ENCODE assay signal across 8 cellular contexts in the genomic region with DNA sequence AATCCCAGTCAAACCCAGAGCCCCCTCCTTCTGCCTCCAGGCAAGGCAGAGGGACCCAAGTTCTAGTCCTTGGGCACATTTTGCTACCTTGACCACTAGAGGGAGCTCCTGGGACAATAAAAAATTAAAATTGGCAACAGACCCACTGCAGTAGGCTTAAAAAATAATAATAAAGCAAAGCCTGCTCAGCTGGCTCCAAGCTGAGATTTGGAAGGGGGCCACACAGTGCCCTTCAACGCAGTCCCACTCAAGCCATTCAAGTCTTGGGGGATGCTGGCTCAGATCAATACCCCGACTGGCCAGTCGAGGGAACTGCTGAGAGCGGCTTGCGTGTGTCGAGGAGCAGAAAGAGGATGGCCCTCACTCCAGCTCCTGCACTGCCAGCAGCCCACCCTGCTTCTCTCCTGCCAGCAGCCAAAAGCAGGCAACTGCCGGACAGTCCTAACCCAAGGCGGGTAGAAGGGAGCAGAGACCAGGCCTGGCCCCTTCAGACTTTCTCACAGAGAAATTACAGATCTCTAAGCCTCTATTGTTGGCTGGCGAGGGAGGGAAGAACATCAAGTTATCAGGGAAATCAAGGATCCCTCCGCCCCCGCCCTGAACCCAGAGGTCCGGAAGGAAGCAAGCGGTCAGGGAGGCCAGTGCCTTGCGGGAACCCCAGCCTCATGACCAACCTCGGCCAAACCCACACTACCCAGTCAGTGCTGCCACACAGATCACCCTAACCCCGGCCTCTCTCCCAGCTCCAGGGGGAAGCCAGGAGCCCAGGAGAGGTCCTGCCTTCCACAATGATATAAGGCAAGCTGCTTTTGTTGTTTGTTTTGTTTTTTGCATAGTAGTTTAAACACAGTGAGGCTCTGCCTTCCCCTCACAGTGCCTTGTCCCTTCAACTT. TPM values are rescaled to one million over a fixed set of nuclear protein-coding genes. Genes with fewer than 3 reads are reported as not detected.
DNase-seq lines count a peak whose midpoint lies in the region; ATAC-seq, FAIRE-seq and TF ChIP-seq lines count a peak whose summit lies in the region.

No MANE protein-coding gene starts in this region.

- CTCF ChIA-PET in endothelial cell of umbilical vein (lab: Charles Lee) = interaction anchor here (0.7 to 4.4 kb wide), 55 partner anchors 8 to 755 kb away, joined by 3 to 84 read pairs (median 5); a partner anchor contains a TSS

- no peaks in the 10 kb centered on the region for H3K79me2 ChIP-seq in endothelial cell of umbilical vein (ENCODE audit: control insufficient read depth, insufficient read depth, low read length)

- no peak overlapping the region for H2AFZ ChIP-seq in endothelial cell of umbilical vein (ENCODE audit: low read depth, low read length)

- no peaks in the 10 kb centered on the region for H3K27me3 Mint-ChIP-seq in stimulated activated naive CD8-positive, alpha-beta T cell treated with anti-CD3 and anti-CD28 coated beads, Interleukin-15, amount 100 ng/mL, for 72 hours

- no peaks in the 10 kb centered on the region for H3K27me3 ChIP-seq in endothelial cell of umbilical vein (ENCODE audit: control insufficient read depth in 2 of 2, insufficient read depth in 2 of 2, low read length in 2 of 2)
- no peaks in the 10 kb centered on the region for H3K27me3 ChIP-seq in muscle layer of colon (ENCODE audit: control insufficient read depth in 1 of 2, insufficient read depth in 2 of 2, low read length in 2 of 2)

- H3K9me1 ChIP-seq in endothelial cell of umbilical vein (replicated peaks; ENCODE audit: control insufficient read depth, extremely low read depth, insufficient read depth, low read length) = no peaks in the 10 kb centered on the region

- H3K4me1 ChIP-seq in endothelial cell of umbilical vein (ENCODE audit: control insufficient read depth, extremely low read depth, insufficient read depth, low read length) (peaks cover 26% of the 10 kb centered on the region), muscle layer of colon (ENCODE audit: insufficient read depth, low read length) (peaks cover 26% of the 10 kb centered on the region)

- H3K4me3 Mint-ChIP-seq in stimulated activated naive CD8-positive, alpha-beta T cell treated with anti-CD3 and anti-CD28 coated beads, Interleukin-15, amount 100 ng/mL, for 72 hours = no peak overlapping the region

- peaks cover 0 to 17% of the 10 kb centered on the region in 2 donors for H3K9me3 Mint-ChIP-seq in stimulated activated naive CD8-positive, alpha-beta T cell treated with anti-CD3 and anti-CD28 coated beads, Interleukin-15, amount 100 ng/mL, for 72 hours

- H3K4me3 ChIP-seq in endothelial cell of umbilical vein (replicated peaks in 1 of 3; ENCODE audit: insufficient read depth in 1 of 3, low read depth in 1 of 3, low read length in 3 of 3) (no peak overlapping the region), muscle layer of colon (ENCODE audit: low read depth in 1 of 2, low read length in 2 of 2) (peak overlapping the region in 1 of 2 donors; percentile 32)

- intact Hi-C loops in endothelial cell of umbilical vein (cut with micrococcal nuclease) = loop anchor here (1.0 to 10.0 kb wide), 8 partner anchors 19 to 335 kb away; a partner anchor contains a TSS

- H3K9me3 ChIP-seq in endothelial cell of umbilical vein (replicated peaks; ENCODE audit: control insufficient read depth, insufficient read depth, low read length) (no peaks in the 10 kb centered on the region), muscle layer of colon (ENCODE audit: low read length) (no peaks in the 10 kb centered on the region)

- no peak for TF ChIP-seq POLR2A in endothelial cell of umbilical vein (IDR thresholded peaks at IDR 0.05; ENCODE audit: low read depth, low read length)

- H3K27ac ChIP-seq in endothelial cell of umbilical vein (ENCODE audit: insufficient read depth, low read depth, low read length) (peak overlapping the region; percentile 50), muscle layer of colon (ENCODE audit: low read depth, low read length) (peak overlapping the region; percentile 51)

- peak; percentile 90 for FAIRE-seq in GM19239 (lab: Jason Lieb, UNC)
- FAIRE-seq in endothelial cell of umbilical vein (lab: Jason Lieb, UNC) = peak; percentile 81

- H3K4me1 Mint-ChIP-seq in stimulated activated naive CD8-positive, alpha-beta T cell treated with anti-CD3 and anti-CD28 coated beads, Interleukin-15, amount 100 ng/mL, for 72 hours = peaks cover 45% of the 10 kb centered on the region

- ATAC-seq in stimulated activated naive CD8-positive, alpha-beta T cell treated with anti-CD3 and anti-CD28 coated beads, Interleukin-15, amount 100 ng/mL, for 72 hours = no peak
- no peak for ATAC-seq in HG03521 (IDR thresholded peaks at IDR 0.05; ENCODE audit: unreplicated experiment)

- H3K36me3 ChIP-seq in endothelial cell of umbilical vein (ENCODE audit: control insufficient read depth in 2 of 2, extremely low read depth in 1 of 2, insufficient read depth in 2 of 2, low read length in 2 of 2) (peaks cover 8 to 15% of the 10 kb centered on the region in 2 experiments), muscle layer of colon (ENCODE audit: insufficient read depth, low read length) (peaks cover 50% of the 10 kb centered on the region)

- peak overlapping the region in 1 of 2 donors; percentile 80 for H3K27ac Mint-ChIP-seq in stimulated activated naive CD8-positive, alpha-beta T cell treated with anti-CD3 and anti-CD28 coated beads, Interleukin-15, amount 100 ng/mL, for 72 hours

- POLR2A ChIA-PET in endothelial cell of umbilical vein (lab: Charles Lee) = interaction anchor here (0.6 to 1.9 kb wide), 3 partner anchors 47 to 259 kb away, joined by 3 to 7 read pairs (median 7); no protein-coding TSS in a partner anchor

- BruUV-seq in endothelial cell of umbilical vein (replicated peaks; lab: Mats Ljungman, UMichigan) = no TSS peak

- dilution Hi-C loops in endothelial cell of umbilical vein (cut with MboI; ENCODE audit: extremely low pct_ligation_motif_present, low sequenced_read_pairs) = no loop called here

- H3K9ac ChIP-seq in endothelial cell of umbilical vein (replicated peaks; ENCODE audit: extremely low read depth, insufficient read depth, low read length) (no peak overlapping the region), muscle layer of colon (ENCODE audit: low read length) (peak overlapping the region; percentile 38)

- peak; percentile 68 for DNase-seq in AG08396 (ENCODE audit: low spot score)
- DNase-seq in GM19239 (ENCODE audit: insufficient read length, low spot score) = peak; percentile 41
- DNase-seq in NOMO-1 treated with DMSO at 0.1 percent for 48 hours (lab: John Stamatoyannopoulos, UW; ENCODE audit: unreplicated experiment) = peak; percentile 50
- peak; percentile 61 for DNase-seq in activated CD8-positive, alpha-beta memory T cell treated with anti-CD3 and anti-CD28 coated beads, Interleukin-2, amount 50 U/mL, for 4 hours
- DNase-seq in endothelial cell of umbilical vein (ENCODE audit: low read depth, low spot score) = peak; percentile 79
- peak; percentile 57 to 63 for DNase-seq in stimulated activated naive CD8-positive, alpha-beta T cell treated with anti-CD3 and anti-CD28 coated beads, Interleukin-15, amount 100 ng/mL, for 72 hours

- H4K20me1 ChIP-seq in endothelial cell of umbilical vein (replicated peaks; ENCODE audit: control insufficient read depth, extremely low read depth, insufficient read depth, low read length) = no peaks in the 10 kb centered on the region

- peak; percentile 69 to 81 for TF ChIP-seq CTCF in endothelial cell of umbilical vein (IDR thresholded peaks at IDR 0.05; ENCODE audit: extremely low read depth in 1 of 2, insufficient read depth in 1 of 2, low read depth in 1 of 2, low read length in 2 of 2)

- H3K4me2 ChIP-seq in endothelial cell of umbilical vein (ENCODE audit: insufficient read depth, low read length) = peak overlapping the region; percentile 8

TF ChIP-seq in endothelial cell of umbilical vein, 7 proteins besides CTCF, POLR2A, EP300 and RAD21 (continues in another document):
- TF ChIP-seq POLR2AphosphoS5 (IDR thresholded peaks at IDR 0.05; ENCODE audit: insufficient read depth, low read depth, low read length) = no peak
- no peak for TF ChIP-seq FOS (IDR thresholded peaks at IDR 0.05; ENCODE audit: borderline replicate concordance, insufficient read depth, low read length)
- TF ChIP-seq, protein P1, sequence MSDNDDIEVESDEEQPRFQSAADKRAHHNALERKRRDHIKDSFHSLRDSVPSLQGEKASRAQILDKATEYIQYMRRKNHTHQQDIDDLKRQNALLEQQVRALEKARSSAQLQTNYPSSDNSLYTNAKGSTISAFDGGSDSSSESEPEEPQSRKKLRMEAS (IDR thresholded peaks at IDR 0.05; ENCODE audit: insufficient read depth, insufficient read length) = no peak
- TF ChIP-seq EZH2 (IDR thresholded peaks at IDR 0.05; ENCODE audit: borderline replicate concordance, low read depth, low read length, severe bottlenecking) = no peak

RNA-seq across cellular contexts. Expression of a gene that starts 4.9 kb away (rescaled TPM):
- total RNA-seq in endothelial cell of umbilical vein = 17.4 and 18.6 TPM in 2 replicates
- 18.5 and 19.7 TPM in 2 replicates for polyA plus RNA-seq in endothelial cell of umbilical vein
- 14.8 and 15.4 TPM in 2 replicates for polyA plus RNA-seq in endothelial cell of umbilical vein (2011; cell fraction: cytosol; rRNA removed)
- 25.8 and 26.6 TPM in 2 replicates for polyA plus RNA-seq in endothelial cell of umbilical vein (2011; cell fraction: nucleus; rRNA removed)
- 8.9 and 11.3 TPM in 2 replicates for polyA plus RNA-seq in endothelial cell of umbilical vein (2012)
- polyA minus RNA-seq in endothelial cell of umbilical vein = 10.3 and 20.1 TPM in 2 replicates
- 10.5 TPM for polyA minus RNA-seq in endothelial cell of umbilical vein (2011; cell fraction: cytosol; rRNA and poly(A)+ RNA removed)
- polyA minus RNA-seq in endothelial cell of umbilical vein (2011; cell fraction: nucleus; rRNA and poly(A)+ RNA removed) = 8.3 and 28.2 TPM in 2 replicates

RNA-seq across cellular contexts. Expression of a gene that starts 47.8 kb away (rescaled TPM):
- total RNA-seq in endothelial cell of umbilical vein = not detected in 2 replicates
- not detected in 2 replicates for polyA plus RNA-seq in endothelial cell of umbilical vein
- polyA plus RNA-seq in endothelial cell of umbilical vein (2011; cell fraction: cytosol; rRNA removed) = not detected in 2 replicates
- not detected in 2 replicates for polyA plus RNA-seq in endothelial cell of umbilical vein (2011; cell fraction: nucleus; rRNA removed)
- polyA plus RNA-seq in endothelial cell of umbilical vein (2012) = not detected in 2 replicates
- not detected in 2 replicates for polyA minus RNA-seq in endothelial cell of umbilical vein
- not detected for polyA minus RNA-seq in endothelial cell of umbilical vein (2011; cell fraction: cytosol; rRNA and poly(A)+ RNA removed)
- polyA minus RNA-seq in endothelial cell of umbilical vein (2011; cell fraction: nucleus; rRNA and poly(A)+ RNA removed) = not detected in 2 replicates

RNA-seq across cellular contexts. Expression of a gene that starts 49.2 kb away (rescaled TPM):
- total RNA-seq in endothelial cell of umbilical vein = 31.1 and 35.1 TPM in 2 replicates
- polyA plus RNA-seq in endothelial cell of umbilical vein = 28.3 and 31.3 TPM in 2 replicates
- polyA plus RNA-seq in endothelial cell of umbilical vein (2011; cell fraction: cytosol; rRNA removed) = 22.7 and 26.3 TPM in 2 replicates
- polyA plus RNA-seq in endothelial cell of umbilical vein (2011; cell fraction: nucleus; rRNA removed) = 26.9 and 30.2 TPM in 2 replicates
- 23.3 and 30.7 TPM in 2 replicates for polyA plus RNA-seq in endothelial cell of umbilical vein (2012)
- polyA minus RNA-seq in endothelial cell of umbilical vein = 18.4 and 22.0 TPM in 2 replicates
- polyA minus RNA-seq in endothelial cell of umbilical vein (2011; cell fraction: cytosol; rRNA and poly(A)+ RNA removed) = 2.8 TPM
- 18.1 and 20.8 TPM in 2 replicates for polyA minus RNA-seq in endothelial cell of umbilical vein (2011; cell fraction: nucleus; rRNA and poly(A)+ RNA removed)
